Comparison of ENCODE assay signal across 8 cellular contexts in genomic region chr6:132813173-132813856, GRCh38. TPM values are rescaled to one million over a fixed set of nuclear protein-coding genes. Genes with fewer than 3 reads are reported as not detected.
DNase-seq lines count a peak whose midpoint lies in the region; ATAC-seq and TF ChIP-seq lines count a peak whose summit lies in the region.

No MANE protein-coding gene starts in this region.

- H3K4me3 Mint-ChIP-seq in activated T-cell treated with anti-CD3 and anti-CD28 coated beads, Interleukin-2, amount 50 U/mL, for 72 hours = peak overlapping the region; percentile 91 to 94
- H3K4me3 Mint-ChIP-seq in neural crest cell = peak overlapping the region; percentile 99

- peaks cover 6% of the 10 kb centered on the region for H3K27me3 Mint-ChIP-seq in activated T-cell treated with anti-CD3 and anti-CD28 coated beads, Interleukin-2, amount 50 U/mL, for 72 hours (ENCODE audit: low read depth)
- peaks cover 35% of the 10 kb centered on the region for H3K27me3 Mint-ChIP-seq in neural crest cell (ENCODE audit: low read depth)

- H3K9me3 Mint-ChIP-seq in activated T-cell treated with anti-CD3 and anti-CD28 coated beads, Interleukin-2, amount 50 U/mL, for 72 hours = no peaks in the 10 kb centered on the region
- no peaks in the 10 kb centered on the region for H3K9me3 Mint-ChIP-seq in neural crest cell

- H3K36me3 Mint-ChIP-seq in activated T-cell treated with anti-CD3 and anti-CD28 coated beads, Interleukin-2, amount 50 U/mL, for 72 hours (ENCODE audit: insufficient read depth in 2 of 2) = peaks cover 35 to 42% of the 10 kb centered on the region in 2 donors
- peaks cover 35% of the 10 kb centered on the region for H3K36me3 Mint-ChIP-seq in neural crest cell (ENCODE audit: low read depth)

- DNase-seq in NCI-H774 (lab: John Stamatoyannopoulos, UW) (peak; percentile 63), fibroblast of pulmonary artery (ENCODE audit: low read depth) (peak; percentile 42), neural crest cell (ENCODE audit: low read depth, low spot score) (no peak)
- peak in 1 of 2 donors; percentile 29 for DNase-seq in activated T-cell treated with anti-CD3 and anti-CD28 coated beads, Interleukin-2, amount 50 U/mL, for 72 hours
- no peak for DNase-seq in effector CD8-positive, alpha-beta T cell (lab: John Stamatoyannopoulos, UW)

- H3K4me1 Mint-ChIP-seq in activated T-cell treated with anti-CD3 and anti-CD28 coated beads, Interleukin-2, amount 50 U/mL, for 72 hours (ENCODE audit: low read depth) = peaks cover 46% of the 10 kb centered on the region
- peaks cover 50% of the 10 kb centered on the region for H3K4me1 Mint-ChIP-seq in neural crest cell

- peak; percentile 25 for TF ChIP-seq POLR2A in GM15510 (IDR thresholded peaks at IDR 0.05; ENCODE audit: borderline replicate concordance, extremely low read depth, insufficient read length)

- peak; percentile 45 for ATAC-seq in HG02981 (IDR thresholded peaks at IDR 0.05; ENCODE audit: unreplicated experiment)
- peak in 1 of 2 donors; percentile 3 for ATAC-seq in activated T-cell treated with anti-CD3 and anti-CD28 coated beads, Interleukin-2, amount 50 U/mL, for 72 hours (replicated peaks in 1 of 2)

- H3K27ac ChIP-seq in 22Rv1 = peak overlapping the region; percentile 95

- peak overlapping the region; percentile 99 for H3K27ac Mint-ChIP-seq in activated T-cell treated with anti-CD3 and anti-CD28 coated beads, Interleukin-2, amount 50 U/mL, for 72 hours
- H3K27ac Mint-ChIP-seq in neural crest cell (ENCODE audit: unreplicated experiment) = peak overlapping the region; percentile 98

- peak overlapping the region; percentile 96 for H3K4me3 ChIP-seq in fibroblast of pulmonary artery (replicated peaks; ENCODE audit: low read depth, low read length)

- TF ChIP-seq CTCF in 22Rv1 (IDR thresholded peaks at IDR 0.05) (no peak), fibroblast of pulmonary artery (IDR thresholded peaks at IDR 0.05; ENCODE audit: low read length, missing control alignments) (no peak), neural crest cell (conservative IDR thresholded peaks at IDR 0.05) (no peak)

RNA-seq across cellular contexts. Expression of gene RPS12, which starts 1.1 kb away (rescaled TPM):
- total RNA-seq in activated T-cell treated with anti-CD3 and anti-CD28 coated beads, Interleukin-2, amount 50 U/mL, for 72 hours = 1,000 to 10,000 TPM; 1,863 to 1,938 TPM
- 1,164 and 1,167 TPM in 2 replicates for total RNA-seq in neural crest cell

RNA-seq across cellular contexts. Expression of gene SLC18B1, which starts 14.9 kb away (rescaled TPM):
- 1 to 10 TPM; 5.1 to 6.9 TPM for total RNA-seq in activated T-cell treated with anti-CD3 and anti-CD28 coated beads, Interleukin-2, amount 50 U/mL, for 72 hours
- 18.4 and 18.8 TPM in 2 replicates for total RNA-seq in neural crest cell

RNA-seq across cellular contexts. Expression of gene VNN2, which starts 55.6 kb away (rescaled TPM):
- total RNA-seq in activated T-cell treated with anti-CD3 and anti-CD28 coated beads, Interleukin-2, amount 50 U/mL, for 72 hours = 10 to 100 TPM; 14.4 to 16.6 TPM
- not detected in 2 replicates for total RNA-seq in neural crest cell

Comparison
In these comparisons a context has a peak if more than half of its experiments do, and no peak if none do; other contexts are left out.
1. DNase-seq: peak in NCI-H774 (single experiment) and fibroblast of pulmonary artery (single experiment); none in neural crest cell (single experiment) and effector CD8-positive, alpha-beta T cell (single experiment).
2. RNA of gene VNN2, which starts 55.6 kb away (total RNA-seq): 14.4 to 16.6 TPM in activated T-cell treated with anti-CD3 and anti-CD28 coated beads, Interleukin-2, amount 50 U/mL, for 72 hours; not detected in neural crest cell; every median in the first group is over 10 times any median in the second.